Comparison of ENCODE assay signal across 27 cellular contexts in the genomic region with DNA sequence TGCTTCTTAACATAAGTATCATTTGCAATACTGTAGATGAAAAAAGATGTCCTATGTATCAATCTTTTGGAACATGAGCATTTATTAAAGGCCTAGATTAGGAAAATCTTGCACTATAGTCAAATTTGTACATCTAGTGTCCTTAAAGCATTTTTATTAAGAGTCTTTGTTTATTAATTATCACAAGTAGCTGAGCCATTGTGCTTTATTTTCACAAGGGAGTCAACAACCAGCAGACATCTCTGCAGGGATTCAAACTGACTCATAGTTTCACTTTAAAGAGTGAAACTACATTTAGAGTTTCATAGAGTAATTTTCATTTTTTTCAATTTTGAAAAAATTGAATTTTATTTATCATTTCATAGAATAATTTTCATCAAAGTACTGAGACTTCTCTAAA.
"Had no signal": no experiment of that assay in that cellular context is flagged by ENCODE, and none has a peak within 500 bp of the region (broad histone marks: within the 10 kb centered on the region; RNA-seq: fewer than 3 reads in every experiment).

No MANE protein-coding gene starts in this region.

- H3K4me1 ChIP-seq: stomach, suprapubic skin, testis, thyroid gland, tibial artery, tibial nerve, transverse colon, upper lobe of left lung, upper lobe of right lung, uterus, vagina had no signal

- H3K4me3 ChIP-seq: stomach, suprapubic skin, testis, thoracic aorta, thyroid gland, tibial artery, tibial nerve, transverse colon, upper lobe of left lung, upper lobe of right lung, uterus, vagina had no signal

- DNase-seq: stimulated activated CD4-positive, alpha-beta T cell treated with anti-CD3 and anti-CD28 coated beads, Interleukin-2, amount 100 ng/mL, for 48 hours; stimulated activated CD4-positive, alpha-beta T cell treated with anti-CD3 and anti-CD28 coated beads, Interleukin-4, amount 100 ng/mL, for 1 hour; stimulated activated CD4-positive, alpha-beta T cell treated with anti-CD3 and anti-CD28 coated beads, Interleukin-4, amount 100 ng/mL, for 24 hours; stimulated activated CD4-positive, alpha-beta T cell treated with anti-CD3 and anti-CD28 coated beads, Interleukin-4, amount 100 ng/mL, for 4 hours; stimulated activated CD8-positive, alpha-beta memory T cell treated with anti-CD3 and anti-CD28 coated beads, Interleukin-4, amount 100 ng/mL, for 48 hours; stimulated activated naive B cell treated with anti-CD40 and anti-IgM and Interleukin-4, amounts not matched to agents 10 μg/mL and 1 μg/mL and 100 μg/mL, for 72 hours; stimulated activated naive CD4-positive, alpha-beta T cell; stimulated activated naive CD4-positive, alpha-beta T cell treated with Interleukin-2 at 50 U/mL for 16 hours; stimulated activated naive CD8-positive, alpha-beta T cell treated with anti-CD3 and anti-CD28 coated beads, Interleukin-15, amount 100 ng/mL, for 72 hours; stimulated activated naive CD8-positive, alpha-beta T cell treated with anti-CD3 and anti-CD28 coated beads, Interleukin-15, Interleukin-2, amounts not matched to agents 100 U/mL and 50 U/mL, for 24 hours; stomach; substantia nigra; testis; thyroid gland; tibial artery; transverse colon; trophoblast cell; upper lobe of left lung; upper lobe of right lung; uterus had no signal

- H3K9me3 ChIP-seq: stomach, suprapubic skin, testis, thoracic aorta, thyroid gland, tibial artery, tibial nerve, transverse colon, upper lobe of left lung, upper lobe of right lung, uterus, vagina had no signal

- H3K27me3 ChIP-seq: stomach, suprapubic skin, testis, thyroid gland, tibial artery, tibial nerve, transverse colon, upper lobe of left lung, upper lobe of right lung, uterus, vagina had no signal

- FAIRE-seq: urothelium cell line had no signal

- H3K36me3 ChIP-seq: suprapubic skin, thoracic aorta, thyroid gland, tibial artery, transverse colon, upper lobe of left lung, upper lobe of right lung, uterus, vagina had no signal

- H3K27ac ChIP-seq: stomach, suprapubic skin, testis, thoracic aorta, thyroid gland, tibial artery, tibial nerve, transverse colon, upper lobe of left lung, upper lobe of right lung, uterus, vagina had no signal

- ATAC-seq: stimulated activated effector memory CD8-positive, alpha-beta T cell treated with anti-CD3 and anti-CD28 coated beads, Interleukin-12 subunit alpha, Interleukin-12 subunit beta, amount 100 ng/mL, for 72 hours; stimulated activated memory B cell treated with anti-CD40 and anti-IgM and Interleukin-4, amounts not matched to agents 10 μg/mL and 1 μg/mL and 100 μg/mL, for 72 hours; stimulated activated naive B cell treated with anti-CD40 and anti-IgM and Interleukin-4, amounts not matched to agents 10 μg/mL and 1 μg/mL and 100 μg/mL, for 72 hours; stimulated activated naive CD8-positive, alpha-beta T cell treated with anti-CD3 and anti-CD28 coated beads, Interleukin-15, amount 100 ng/mL, for 72 hours; stimulated activated naive CD8-positive, alpha-beta T cell treated with anti-CD3 and anti-CD28 coated beads, Interleukin-15, Interleukin-2, amounts not matched to agents 100 U/mL and 50 U/mL, for 24 hours; upper lobe of right lung had no signal
